ENCODE assay signal across 12 cellular contexts in the genomic region with DNA sequence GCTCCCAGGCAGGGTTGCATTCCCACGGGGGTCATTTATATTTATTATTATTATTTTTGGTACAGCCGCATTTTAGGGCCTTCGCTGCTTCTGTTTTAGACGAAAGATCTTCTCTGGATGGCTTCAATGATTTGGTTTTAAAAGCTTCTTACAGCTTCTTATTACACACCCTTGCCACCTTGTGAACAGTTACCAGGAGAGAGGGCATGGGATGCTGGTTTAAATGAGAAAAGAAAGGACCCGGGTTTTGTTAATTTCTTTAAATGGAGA. TPM values are rescaled to one million over a fixed set of nuclear protein-coding genes. Genes with fewer than 3 reads are reported as not detected.
DNase-seq lines count a peak whose midpoint lies in the region; ATAC-seq and TF ChIP-seq lines count a peak whose summit lies in the region.
"Had no signal": no experiment of that assay in that cellular context is flagged by ENCODE, and none has a peak within 500 bp of the region (broad histone marks: within the 10 kb centered on the region; RNA-seq: fewer than 3 reads in every experiment).

No MANE protein-coding gene starts in this region.

- peaks cover 46% of the 10 kb centered on the region for H3K27me3 ChIP-seq in neural cell (ENCODE audit: insufficient read depth, low read depth, low read length)

- no peak overlapping the region for H3K9ac ChIP-seq in neural cell (ENCODE audit: low read length)

- TF ChIP-seq EP300 in neural cell (conservative IDR thresholded peaks at IDR 0.05; ENCODE audit: poor library complexity, severe bottlenecking): no peak

- DNase-seq in stimulated activated naive CD8-positive, alpha-beta T cell treated with anti-CD3 and anti-CD28 coated beads, Interleukin-15, Interleukin-2, amounts not matched to agents 100 U/mL and 50 U/mL, for 24 hours: no peak
- DNase-seq in chondrocyte (ENCODE audit: low spot score): no peak
- no peak for DNase-seq in SKM-1 treated with dmso at 0.1 percent for 144 hours (lab: John Stamatoyannopoulos, UW; ENCODE audit: unreplicated experiment)
- no peak for DNase-seq in activated CD4-positive, alpha-beta T cell treated with anti-CD3 and anti-CD28 coated beads for 1 hour
- no peak for DNase-seq in GM19240 (ENCODE audit: insufficient read length, low spot score)
- DNase-seq: NCI-H524 treated with DMSO at 0.1 percent for 48 hours, WERI-Rb-1 had no signal

- no peaks in the 10 kb centered on the region for H3F3A ChIP-seq in neural cell (ENCODE audit: insufficient read depth, low read length, poor library complexity, severe bottlenecking)

- no peak overlapping the region for H3K27ac Mint-ChIP-seq in stimulated activated naive CD8-positive, alpha-beta T cell treated with anti-CD3 and anti-CD28 coated beads, Interleukin-15, Interleukin-2, amounts not matched to agents 100 ng/mL and 50 ng/mL, for 24 hours
- peak overlapping the region; percentile 88 for H3K27ac Mint-ChIP-seq in chondrocyte (ENCODE audit: unreplicated experiment)
- H3K27ac Mint-ChIP-seq: stimulated activated memory B cell treated with anti-CD40 and anti-IgM and Interleukin-4, amounts not matched to agents 10 μg/mL and 1 μg/mL and 100 μg/mL, for 72 hours had no signal

- H3K4me2 ChIP-seq in neural cell (ENCODE audit: low read length): no peak overlapping the region

- no peaks in the 10 kb centered on the region for H3K79me2 ChIP-seq in neural cell (replicated peaks; ENCODE audit: insufficient read depth, low read length)

- H3K4me3 Mint-ChIP-seq in stimulated activated naive CD8-positive, alpha-beta T cell treated with anti-CD3 and anti-CD28 coated beads, Interleukin-15, Interleukin-2, amounts not matched to agents 100 ng/mL and 50 ng/mL, for 24 hours: peak overlapping the region; percentile 92
- peak overlapping the region; percentile 95 for H3K4me3 Mint-ChIP-seq in chondrocyte (ENCODE audit: unreplicated experiment)

- H3K9me3 ChIP-seq in neural cell (ENCODE audit: low read length): no peaks in the 10 kb centered on the region

- no peaks in the 10 kb centered on the region for H3K36me3 Mint-ChIP-seq in stimulated activated naive CD8-positive, alpha-beta T cell treated with anti-CD3 and anti-CD28 coated beads, Interleukin-15, Interleukin-2, amounts not matched to agents 100 ng/mL and 50 ng/mL, for 24 hours (ENCODE audit: low read depth)
- peaks cover 8% of the 10 kb centered on the region for H3K36me3 Mint-ChIP-seq in chondrocyte (ENCODE audit: low read depth)

- no peaks in the 10 kb centered on the region for H4K20me1 ChIP-seq in neural cell (ENCODE audit: insufficient read depth)

- H3K36me3 ChIP-seq in neural cell (ENCODE audit: insufficient read depth, low read length): no peaks in the 10 kb centered on the region
- H3K36me3 ChIP-seq: WERI-Rb-1 had no signal

- H2AFZ ChIP-seq in neural cell (ENCODE audit: low read depth, low read length): no peak overlapping the region

- no peak for ATAC-seq in stimulated activated naive CD8-positive, alpha-beta T cell treated with anti-CD3 and anti-CD28 coated beads, Interleukin-15, Interleukin-2, amounts not matched to agents 100 U/mL and 50 U/mL, for 24 hours
- ATAC-seq in GM21529 (IDR thresholded peaks at IDR 0.05; ENCODE audit: unreplicated experiment): no peak
- ATAC-seq: HCT116; stimulated activated memory B cell treated with anti-CD40 and anti-IgM and Interleukin-4, amounts not matched to agents 10 μg/mL and 1 μg/mL and 100 μg/mL, for 72 hours had no signal

- H3K4me1 Mint-ChIP-seq in stimulated activated naive CD8-positive, alpha-beta T cell treated with anti-CD3 and anti-CD28 coated beads, Interleukin-15, Interleukin-2, amounts not matched to agents 100 ng/mL and 50 ng/mL, for 24 hours (ENCODE audit: low read depth): peaks cover 51% of the 10 kb centered on the region
- H3K4me1 Mint-ChIP-seq in chondrocyte (ENCODE audit: low read depth): peaks cover 68% of the 10 kb centered on the region

- peaks cover 12% of the 10 kb centered on the region for H3K27me3 Mint-ChIP-seq in stimulated activated naive CD8-positive, alpha-beta T cell treated with anti-CD3 and anti-CD28 coated beads, Interleukin-15, Interleukin-2, amounts not matched to agents 100 ng/mL and 50 ng/mL, for 24 hours
- H3K27me3 Mint-ChIP-seq in chondrocyte (ENCODE audit: low read depth): no peaks in the 10 kb centered on the region

- no peaks in the 10 kb centered on the region for H3K9me2 ChIP-seq in neural cell (ENCODE audit: insufficient read depth, low read length)

- peak overlapping the region; percentile 81 for H3K4me3 ChIP-seq in neural cell (ENCODE audit: low read length)

- no peaks in the 10 kb centered on the region for H3K9me3 Mint-ChIP-seq in stimulated activated naive CD8-positive, alpha-beta T cell treated with anti-CD3 and anti-CD28 coated beads, Interleukin-15, Interleukin-2, amounts not matched to agents 100 ng/mL and 50 ng/mL, for 24 hours
- no peaks in the 10 kb centered on the region for H3K9me3 Mint-ChIP-seq in chondrocyte (ENCODE audit: low read depth)
- H3K9me3 Mint-ChIP-seq: stimulated activated memory B cell treated with anti-CD40 and anti-IgM and Interleukin-4, amounts not matched to agents 10 μg/mL and 1 μg/mL and 100 μg/mL, for 72 hours had no signal

- TF ChIP-seq RAD21 in neural cell (conservative IDR thresholded peaks at IDR 0.05): no peak

- H3K27ac ChIP-seq in neural cell (ENCODE audit: low read length): no peak overlapping the region
- H3K27ac ChIP-seq: WERI-Rb-1 had no signal

- TF ChIP-seq CTCF in chondrocyte (IDR thresholded peaks at IDR 0.05) (peak; percentile 14), neural cell (IDR thresholded peaks at IDR 0.05; ENCODE audit: poor library complexity, severe bottlenecking) (no peak)

TF ChIP-seq in neural cell, 6 proteins besides CTCF, POLR2A, EP300 and RAD21:
- TF ChIP-seq EZH2 (IDR thresholded peaks at IDR 0.05; ENCODE audit: borderline replicate concordance, insufficient read depth, low read length, poor library complexity, severe bottlenecking): no peak
- TF ChIP-seq, protein P1, sequence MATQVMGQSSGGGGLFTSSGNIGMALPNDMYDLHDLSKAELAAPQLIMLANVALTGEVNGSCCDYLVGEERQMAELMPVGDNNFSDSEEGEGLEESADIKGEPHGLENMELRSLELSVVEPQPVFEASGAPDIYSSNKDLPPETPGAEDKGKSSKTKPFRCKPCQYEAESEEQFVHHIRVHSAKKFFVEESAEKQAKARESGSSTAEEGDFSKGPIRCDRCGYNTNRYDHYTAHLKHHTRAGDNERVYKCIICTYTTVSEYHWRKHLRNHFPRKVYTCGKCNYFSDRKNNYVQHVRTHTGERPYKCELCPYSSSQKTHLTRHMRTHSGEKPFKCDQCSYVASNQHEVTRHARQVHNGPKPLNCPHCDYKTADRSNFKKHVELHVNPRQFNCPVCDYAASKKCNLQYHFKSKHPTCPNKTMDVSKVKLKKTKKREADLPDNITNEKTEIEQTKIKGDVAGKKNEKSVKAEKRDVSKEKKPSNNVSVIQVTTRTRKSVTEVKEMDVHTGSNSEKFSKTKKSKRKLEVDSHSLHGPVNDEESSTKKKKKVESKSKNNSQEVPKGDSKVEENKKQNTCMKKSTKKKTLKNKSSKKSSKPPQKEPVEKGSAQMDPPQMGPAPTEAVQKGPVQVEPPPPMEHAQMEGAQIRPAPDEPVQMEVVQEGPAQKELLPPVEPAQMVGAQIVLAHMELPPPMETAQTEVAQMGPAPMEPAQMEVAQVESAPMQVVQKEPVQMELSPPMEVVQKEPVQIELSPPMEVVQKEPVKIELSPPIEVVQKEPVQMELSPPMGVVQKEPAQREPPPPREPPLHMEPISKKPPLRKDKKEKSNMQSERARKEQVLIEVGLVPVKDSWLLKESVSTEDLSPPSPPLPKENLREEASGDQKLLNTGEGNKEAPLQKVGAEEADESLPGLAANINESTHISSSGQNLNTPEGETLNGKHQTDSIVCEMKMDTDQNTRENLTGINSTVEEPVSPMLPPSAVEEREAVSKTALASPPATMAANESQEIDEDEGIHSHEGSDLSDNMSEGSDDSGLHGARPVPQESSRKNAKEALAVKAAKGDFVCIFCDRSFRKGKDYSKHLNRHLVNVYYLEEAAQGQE (IDR thresholded peaks at IDR 0.05; ENCODE audit: borderline replicate concordance): no peak

RNA-seq across cellular contexts. Expression of a gene that starts 1.7 kb away (rescaled TPM):
- total RNA-seq in chondrocyte: 58.8 to 66.2 TPM (median 59.5 TPM) in 3 replicates
- 0.52 and 0.53 TPM in 2 replicates for polyA plus RNA-seq in neural cell
- polyA minus RNA-seq in neural cell: 1.2 and 1.7 TPM in 2 replicates
